8 cellular contexts compared by ENCODE assay signal in the genomic region with DNA sequence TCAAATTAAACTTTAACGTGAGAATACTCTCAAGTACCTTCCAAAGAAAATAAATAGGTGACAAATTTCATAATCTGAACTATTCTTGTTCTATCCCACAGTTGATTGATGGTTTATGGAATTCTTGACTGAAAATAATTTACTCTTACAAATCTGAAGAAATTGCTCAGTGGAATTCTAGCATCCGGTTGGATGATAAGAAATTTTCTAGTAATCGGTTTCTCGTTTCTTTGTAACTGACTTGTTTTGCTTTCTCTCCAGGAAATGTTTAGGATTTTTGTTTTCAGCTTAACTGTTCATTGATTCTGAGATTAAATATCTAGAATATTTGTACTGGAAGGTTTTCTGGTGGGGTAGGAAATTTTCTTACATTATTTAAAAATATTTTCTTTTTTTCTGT.
"Had no signal": no experiment of that assay in that cellular context is flagged by ENCODE, and none has a peak within 500 bp of the region (broad histone marks: within the 10 kb centered on the region; RNA-seq: fewer than 3 reads in every experiment).

No MANE protein-coding gene starts in this region.

- FAIRE-seq: HepG2 had no signal

- H3K36me3 Mint-ChIP-seq: IgD-negative memory B cell had no signal

- H3K27ac ChIP-seq: GM23248 had no signal

- H3K27ac Mint-ChIP-seq: HFFc6, IgD-negative memory B cell had no signal

- H3K4me3 ChIP-seq: GM23248, HAP-1 had no signal

- H3K4me1 Mint-ChIP-seq: IgD-negative memory B cell had no signal

- H3K36me3 ChIP-seq: HAP-1 had no signal

- ATAC-seq: HCT116, HepG2 had no signal

- H3K4me1 ChIP-seq: HAP-1 had no signal

- H3K4me3 Mint-ChIP-seq: HFFc6, IgD-negative memory B cell had no signal

- H3K9me3 ChIP-seq: HAP-1 had no signal

- H3K27me3 Mint-ChIP-seq: IgD-negative memory B cell had no signal

- DNase-seq: GM23248, GOT3, H7, HFFc6 had no signal
